In the genomic region with DNA sequence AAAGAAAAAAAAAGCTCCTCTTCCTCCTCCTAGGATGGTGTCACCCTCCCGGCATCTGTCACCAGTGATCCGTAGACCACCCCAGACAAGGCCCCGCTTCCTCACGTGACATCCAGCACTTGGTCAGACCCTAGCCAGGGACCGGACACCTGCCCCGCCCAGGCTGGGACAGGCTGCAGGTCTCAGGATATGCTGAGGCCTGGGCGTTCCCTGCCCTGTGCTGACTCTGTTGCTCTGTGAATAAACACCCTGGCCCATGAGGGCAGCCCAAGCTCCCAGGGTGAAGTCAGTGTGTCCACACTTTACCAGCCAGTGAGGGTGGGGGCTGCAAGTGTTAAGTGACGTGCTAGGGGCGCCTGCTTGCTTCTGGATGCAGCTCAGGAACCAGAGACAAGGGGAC, we compare ENCODE assay signal across 19 cellular contexts. TPM values are rescaled to one million over a fixed set of nuclear protein-coding genes. Genes with fewer than 3 reads are reported as not detected.
DNase-seq lines count a peak whose midpoint lies in the region; ATAC-seq, FAIRE-seq and TF ChIP-seq lines count a peak whose summit lies in the region.
"Had no signal": no experiment of that assay in that cellular context is flagged by ENCODE, and none has a peak within 500 bp of the region (broad histone marks: within the 10 kb centered on the region; RNA-seq: fewer than 3 reads in every experiment).

No MANE protein-coding gene starts in this region.

- no peaks in the 10 kb centered on the region for H3K9me3 Mint-ChIP-seq in chondrocyte (ENCODE audit: low read depth)
- H3K9me3 Mint-ChIP-seq: activated naive CD8-positive, alpha-beta T cell treated with anti-CD3 and anti-CD28 coated beads, Interleukin-2, amount 10 ng/mL, durations not matched to agents 7 days and 5 days; HFFc6; stimulated activated memory B cell treated with anti-CD40 and anti-IgM and Interleukin-4, amounts not matched to agents 10 μg/mL and 1 μg/mL and 100 μg/mL, for 72 hours had no signal

- H3K27me3 ChIP-seq in BE2C (no peaks in the 10 kb centered on the region), H7 (ENCODE audit: control insufficient read depth, insufficient read depth, low read length) (no peaks in the 10 kb centered on the region), mucosa of stomach (ENCODE audit: control insufficient read depth, insufficient read depth, low read length) (no peaks in the 10 kb centered on the region)
- H3K27me3 ChIP-seq: brain microvascular endothelial cell, tibial artery had no signal

- no peaks in the 10 kb centered on the region for H3K27me3 Mint-ChIP-seq in chondrocyte (ENCODE audit: low read depth)
- H3K27me3 Mint-ChIP-seq: activated naive CD8-positive, alpha-beta T cell treated with anti-CD3 and anti-CD28 coated beads, Interleukin-2, amount 10 ng/mL, durations not matched to agents 7 days and 5 days; stimulated activated memory B cell treated with anti-CD40 and anti-IgM and Interleukin-4, amounts not matched to agents 10 μg/mL and 1 μg/mL and 100 μg/mL, for 72 hours had no signal

- H3K27ac Mint-ChIP-seq in chondrocyte (ENCODE audit: unreplicated experiment), result peak overlapping the region; percentile 49
- H3K27ac Mint-ChIP-seq: activated naive CD8-positive, alpha-beta T cell treated with anti-CD3 and anti-CD28 coated beads, Interleukin-2, amount 10 ng/mL, durations not matched to agents 7 days and 5 days; HFFc6; stimulated activated memory B cell treated with anti-CD40 and anti-IgM and Interleukin-4, amounts not matched to agents 10 μg/mL and 1 μg/mL and 100 μg/mL, for 72 hours had no signal

- DNase-seq in BE2C (peak; percentile 9), H7 (peak; percentile 42), chondrocyte (ENCODE audit: low spot score) (no peak), occipital lobe (lab: John Stamatoyannopoulos, UW) (no peak), GM19239 (ENCODE audit: insufficient read length, low spot score) (no peak), GM19238 (ENCODE audit: insufficient read length, low spot score) (no peak)
- DNase-seq: activated CD4-positive, alpha-beta T cell treated with anti-CD3 and anti-CD28 coated beads, Interleukin-2, amount 50 U/mL, for 4 hours; activated naive CD8-positive, alpha-beta T cell treated with anti-CD3 and anti-CD28 coated beads, Interleukin-2, amount 10 ng/mL, durations not matched to agents 7 days and 5 days; activated T-cell treated with anti-CD3 and anti-CD28 coated beads for 4 hours; brain microvascular endothelial cell; DMS79 treated with DMSO at 0.1 percent for 48 hours; HFFc6; kidney glomerular epithelial cell; NCI-H2081 treated with DMSO at 0.1 percent for 48 hours; NCI-H524 treated with DMSO at 0.1 percent for 48 hours had no signal

- peaks cover 14% of the 10 kb centered on the region for H3K4me1 Mint-ChIP-seq in chondrocyte (ENCODE audit: low read depth)

- FAIRE-seq in GM19239 (lab: Jason Lieb, UNC), result no peak

- TF ChIP-seq CTCF in BE2C (IDR thresholded peaks at IDR 0.05; ENCODE audit: low read depth, low read length) (no peak), chondrocyte (IDR thresholded peaks at IDR 0.05) (no peak)

- peak overlapping the region; percentile 24 for H3K9ac ChIP-seq in mucosa of stomach (ENCODE audit: low read length)

- H3K36me3 Mint-ChIP-seq in chondrocyte (ENCODE audit: low read depth), result peaks cover 6% of the 10 kb centered on the region

- no peaks in the 10 kb centered on the region for H3K9me3 ChIP-seq in BE2C
- no peaks in the 10 kb centered on the region for H3K9me3 ChIP-seq in mucosa of stomach (ENCODE audit: control insufficient read depth, low read length)
- H3K9me3 ChIP-seq: tibial artery had no signal

- no peak for ATAC-seq in HG03565 (IDR thresholded peaks at IDR 0.05; ENCODE audit: unreplicated experiment)

- no peak overlapping the region for H3K4me3 Mint-ChIP-seq in chondrocyte (ENCODE audit: unreplicated experiment)
- H3K4me3 Mint-ChIP-seq: activated naive CD8-positive, alpha-beta T cell treated with anti-CD3 and anti-CD28 coated beads, Interleukin-2, amount 10 ng/mL, durations not matched to agents 7 days and 5 days; HFFc6; stimulated activated memory B cell treated with anti-CD40 and anti-IgM and Interleukin-4, amounts not matched to agents 10 μg/mL and 1 μg/mL and 100 μg/mL, for 72 hours had no signal

- peaks cover 22% of the 10 kb centered on the region for H3K4me1 ChIP-seq in BE2C
- peaks cover 66% of the 10 kb centered on the region for H3K4me1 ChIP-seq in mucosa of stomach (ENCODE audit: control insufficient read depth, insufficient read depth, low read length)

- H3K36me3 ChIP-seq in BE2C, result peaks cover 55% of the 10 kb centered on the region
- H3K36me3 ChIP-seq in H7 (replicated peaks; ENCODE audit: control insufficient read depth, insufficient read depth, low read length), result peaks cover 18% of the 10 kb centered on the region
- H3K36me3 ChIP-seq in mucosa of stomach (ENCODE audit: control insufficient read depth, insufficient read depth, low read length), result peaks cover 11% of the 10 kb centered on the region

- H3K4me3 ChIP-seq in BE2C (ENCODE audit: low read depth, low read length) (no peak overlapping the region), H7 (ENCODE audit: insufficient read depth, low read depth, low read length) (no peak overlapping the region), mucosa of stomach (ENCODE audit: low read length) (no peak overlapping the region)
- H3K4me3 ChIP-seq: tibial artery had no signal

RNA-seq across cellular contexts. Expression of a gene that starts 5.6 kb away (rescaled TPM):
- polyA plus RNA-seq in BE2C (2012; ENCODE audit: insufficient read depth, insufficient read length, low read depth), result 1,797 TPM
- total RNA-seq in H7 (2014; rRNA removed; shearing (Covaris generic)), result 213 and 240 TPM in 2 replicates
- total RNA-seq in chondrocyte, result 296 to 328 TPM (median 320 TPM) in 3 replicates
- 96.2 TPM for total RNA-seq in occipital lobe

RNA-seq across cellular contexts. Expression of a gene that starts 8.4 kb away (rescaled TPM):
- polyA plus RNA-seq in BE2C (2012; ENCODE audit: insufficient read depth, insufficient read length, low read depth), result 4.4 TPM
- 1.2 and 3.0 TPM in 2 replicates for total RNA-seq in H7 (2014; rRNA removed; shearing (Covaris generic))
- total RNA-seq in chondrocyte (7.7 to 9.2 TPM (median 7.7 TPM) in 3 replicates), occipital lobe (2.5 TPM)

RNA-seq across cellular contexts. Expression of a gene that starts 11.3 kb away (rescaled TPM):
- 544 TPM for polyA plus RNA-seq in BE2C (2012; ENCODE audit: insufficient read depth, insufficient read length, low read depth)
- 68.2 and 75.5 TPM in 2 replicates for total RNA-seq in H7 (2014; rRNA removed; shearing (Covaris generic))
- 165 to 193 TPM (median 192 TPM) in 3 replicates for total RNA-seq in chondrocyte
- total RNA-seq in occipital lobe, result 76.9 TPM

RNA-seq across cellular contexts. Expression of a gene that starts 18.3 kb away (rescaled TPM):
- polyA plus RNA-seq in BE2C (2012; ENCODE audit: insufficient read depth, insufficient read length, low read depth), result 37.9 TPM
- 0.14 and 0.52 TPM in 2 replicates for total RNA-seq in H7 (2014; rRNA removed; shearing (Covaris generic))
- 6.3 to 7.5 TPM (median 7.4 TPM) in 3 replicates for total RNA-seq in chondrocyte
- 0.94 TPM for total RNA-seq in occipital lobe

RNA-seq across cellular contexts. Expression of a gene that starts 25.8 kb away (rescaled TPM):
- 26.8 TPM for polyA plus RNA-seq in BE2C (2012; ENCODE audit: insufficient read depth, insufficient read length, low read depth)
- 40.9 and 48.6 TPM in 2 replicates for total RNA-seq in H7 (2014; rRNA removed; shearing (Covaris generic))
- 9.6 to 12.4 TPM (median 10.4 TPM) in 3 replicates for total RNA-seq in chondrocyte
- total RNA-seq in occipital lobe, result 8.9 TPM

Comparison
In these comparisons a context has a peak if more than half of its experiments do, and no peak if none do; other contexts are left out.
1. DNase-seq: peak in BE2C (single experiment) and H7 (single experiment); none in chondrocyte (single experiment), occipital lobe (single experiment), GM19239 (single experiment) and GM19238 (single experiment).